In the genomic region with DNA sequence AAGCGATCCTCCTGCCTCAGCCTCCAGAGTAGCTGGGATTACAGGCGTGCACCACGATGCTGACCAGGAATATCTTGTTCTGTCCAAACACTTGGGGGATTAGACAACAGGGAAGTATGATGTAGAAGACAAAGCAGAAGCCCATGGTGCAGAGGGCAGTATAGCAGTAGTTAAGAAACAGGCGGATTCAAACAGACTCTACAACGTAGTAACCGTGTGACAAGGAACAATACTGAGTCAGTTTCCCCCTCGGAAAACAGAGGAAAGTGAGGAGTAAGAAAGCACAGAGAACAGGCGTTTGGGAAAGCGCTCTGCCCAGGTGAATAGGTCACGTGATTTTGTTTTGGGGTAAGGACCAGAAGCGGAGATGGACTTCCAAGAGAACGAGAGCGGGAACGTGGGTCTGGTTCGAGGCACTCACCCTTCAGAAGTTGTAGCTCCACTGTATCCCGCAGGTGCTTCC, we compare ENCODE assay signal across 8 cellular contexts. TPM values are rescaled to one million over a fixed set of nuclear protein-coding genes. Genes with fewer than 3 reads are reported as not detected.
DNase-seq lines count a peak whose midpoint lies in the region; ATAC-seq and TF ChIP-seq lines count a peak whose summit lies in the region.

No MANE protein-coding gene starts in this region.

- TF ChIP-seq RAD21 in liver (IDR thresholded peaks at IDR 0.05), result no peak

- peaks cover 32% of the 10 kb centered on the region for H3K4me1 Mint-ChIP-seq in activated naive CD8-positive, alpha-beta T cell treated with anti-CD3 and anti-CD28 coated beads, Interleukin-2, amount 50 U/mL, for 24 hours

- H3K4me1 ChIP-seq in liver (ENCODE audit: control insufficient read depth in 4 of 4, insufficient read depth in 4 of 4, low read length in 3 of 4) (peaks cover 9 to 38% (median 31%) of the 10 kb centered on the region in 4 donors), urinary bladder (ENCODE audit: insufficient read depth) (peaks cover 1% of the 10 kb centered on the region)

- H3K4me3 ChIP-seq in liver (ENCODE audit: low read depth in 1 of 3, low read length in 3 of 3) (peak overlapping the region; percentile 69 to 89 (median 75)), urinary bladder (ENCODE audit: low read depth, low read length) (peak overlapping the region; percentile 80)

- peak overlapping the region; percentile 12 to 21 for H3K9ac ChIP-seq in liver (ENCODE audit: low read depth in 1 of 2, low read length in 2 of 2)

- H3K9me3 Mint-ChIP-seq in activated naive CD8-positive, alpha-beta T cell treated with anti-CD3 and anti-CD28 coated beads, Interleukin-2, amount 50 U/mL, for 24 hours, result no peaks in the 10 kb centered on the region

- H3K27me3 ChIP-seq in liver (ENCODE audit: control insufficient read depth in 4 of 4, insufficient read depth in 4 of 4, low read length in 3 of 4), result no peaks in the 10 kb centered on the region

- peak overlapping the region; percentile 99 for H3K4me3 Mint-ChIP-seq in activated naive CD8-positive, alpha-beta T cell treated with anti-CD3 and anti-CD28 coated beads, Interleukin-2, amount 50 U/mL, for 24 hours

- TF ChIP-seq CTCF in liver (IDR thresholded peaks at IDR 0.05; ENCODE audit: low read depth, low read length, missing input control), result no peak

- peaks cover 19% of the 10 kb centered on the region for H3K36me3 Mint-ChIP-seq in activated naive CD8-positive, alpha-beta T cell treated with anti-CD3 and anti-CD28 coated beads, Interleukin-2, amount 50 U/mL, for 24 hours (ENCODE audit: low read depth)

- H3K27ac ChIP-seq in liver (ENCODE audit: low read depth in 1 of 2, low read length in 2 of 2) (peak overlapping the region in 1 of 2 donors; percentile 87), urinary bladder (ENCODE audit: low read depth) (no peak overlapping the region)

- peaks cover 4% of the 10 kb centered on the region for H3K27me3 Mint-ChIP-seq in activated naive CD8-positive, alpha-beta T cell treated with anti-CD3 and anti-CD28 coated beads, Interleukin-2, amount 50 U/mL, for 24 hours

- peak overlapping the region; percentile 99 for H3K27ac Mint-ChIP-seq in activated naive CD8-positive, alpha-beta T cell treated with anti-CD3 and anti-CD28 coated beads, Interleukin-2, amount 50 U/mL, for 24 hours

- 3% methylated on average over 16 of the region's 16 CpGs for WGBS in liver
- 2% methylated on average over 16 of the region's 16 CpGs for WGBS in urinary bladder

- H3K9me3 ChIP-seq in liver (ENCODE audit: control insufficient read depth in 4 of 4, low read length in 3 of 4), result no peaks in the 10 kb centered on the region

- H3K36me3 ChIP-seq in liver (ENCODE audit: control insufficient read depth in 4 of 4, insufficient read depth in 3 of 4, low read depth in 1 of 4, low read length in 3 of 4) (peaks cover 0 to 22% (median 4%) of the 10 kb centered on the region in 4 donors), urinary bladder (ENCODE audit: insufficient read depth) (no peaks in the 10 kb centered on the region)

- DNase-seq in activated naive CD8-positive, alpha-beta T cell treated with anti-CD3 and anti-CD28 coated beads, Interleukin-2, amount 50 U/mL, for 24 hours, result no peak
- no peak for DNase-seq in activated CD4-positive, CD25-positive, alpha-beta regulatory T cell (lab: John Stamatoyannopoulos, UW)
- DNase-seq in NCI-H446 (lab: John Stamatoyannopoulos, UW), result no peak
- no peak for DNase-seq in activated CD4-positive, CD25-positive, alpha-beta regulatory T cell treated with anti-CD3 and anti-CD28 coated beads, Interleukin-2, amount 50 U/mL, for 72 hours

- ATAC-seq in GM19023 (IDR thresholded peaks at IDR 0.05; ENCODE audit: unreplicated experiment) (peak; percentile 3), HG02970 (IDR thresholded peaks at IDR 0.05; ENCODE audit: low FRiP score, unreplicated experiment) (peak; percentile 15)
- no peak for ATAC-seq in activated naive CD8-positive, alpha-beta T cell treated with anti-CD3 and anti-CD28 coated beads, Interleukin-2, amount 50 U/mL, for 24 hours

TF ChIP-seq in liver, 16 proteins besides CTCF, POLR2A, EP300 and RAD21:
- TF ChIP-seq FOXA1 (IDR thresholded peaks at IDR 0.05) (no peak), TAF1 (conservative IDR thresholded peaks at IDR 0.05) (no peak), HNF4G (IDR thresholded peaks at IDR 0.05) (no peak), EGR1 (IDR thresholded peaks at IDR 0.05; ENCODE audit: low read depth in 2 of 2) (no peak), JUND (IDR thresholded peaks at IDR 0.05) (no peak), YY1 (IDR thresholded peaks at IDR 0.05) (no peak), RXRA (IDR thresholded peaks at IDR 0.05) (no peak), NR2F2 (IDR thresholded peaks at IDR 0.05) (no peak), FOXA2 (IDR thresholded peaks at IDR 0.05) (no peak), SP1 (IDR thresholded peaks at IDR 0.05) (no peak), GABPA (IDR thresholded peaks at IDR 0.05 in 1 of 2, conservative IDR thresholded peaks at IDR 0.05 in 1 of 2) (no peak), HNF4A (conservative IDR thresholded peaks at IDR 0.05) (no peak)
- TF ChIP-seq, protein P1, sequence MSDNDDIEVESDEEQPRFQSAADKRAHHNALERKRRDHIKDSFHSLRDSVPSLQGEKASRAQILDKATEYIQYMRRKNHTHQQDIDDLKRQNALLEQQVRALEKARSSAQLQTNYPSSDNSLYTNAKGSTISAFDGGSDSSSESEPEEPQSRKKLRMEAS (IDR thresholded peaks at IDR 0.05), result no peak
- TF ChIP-seq, protein P2, sequence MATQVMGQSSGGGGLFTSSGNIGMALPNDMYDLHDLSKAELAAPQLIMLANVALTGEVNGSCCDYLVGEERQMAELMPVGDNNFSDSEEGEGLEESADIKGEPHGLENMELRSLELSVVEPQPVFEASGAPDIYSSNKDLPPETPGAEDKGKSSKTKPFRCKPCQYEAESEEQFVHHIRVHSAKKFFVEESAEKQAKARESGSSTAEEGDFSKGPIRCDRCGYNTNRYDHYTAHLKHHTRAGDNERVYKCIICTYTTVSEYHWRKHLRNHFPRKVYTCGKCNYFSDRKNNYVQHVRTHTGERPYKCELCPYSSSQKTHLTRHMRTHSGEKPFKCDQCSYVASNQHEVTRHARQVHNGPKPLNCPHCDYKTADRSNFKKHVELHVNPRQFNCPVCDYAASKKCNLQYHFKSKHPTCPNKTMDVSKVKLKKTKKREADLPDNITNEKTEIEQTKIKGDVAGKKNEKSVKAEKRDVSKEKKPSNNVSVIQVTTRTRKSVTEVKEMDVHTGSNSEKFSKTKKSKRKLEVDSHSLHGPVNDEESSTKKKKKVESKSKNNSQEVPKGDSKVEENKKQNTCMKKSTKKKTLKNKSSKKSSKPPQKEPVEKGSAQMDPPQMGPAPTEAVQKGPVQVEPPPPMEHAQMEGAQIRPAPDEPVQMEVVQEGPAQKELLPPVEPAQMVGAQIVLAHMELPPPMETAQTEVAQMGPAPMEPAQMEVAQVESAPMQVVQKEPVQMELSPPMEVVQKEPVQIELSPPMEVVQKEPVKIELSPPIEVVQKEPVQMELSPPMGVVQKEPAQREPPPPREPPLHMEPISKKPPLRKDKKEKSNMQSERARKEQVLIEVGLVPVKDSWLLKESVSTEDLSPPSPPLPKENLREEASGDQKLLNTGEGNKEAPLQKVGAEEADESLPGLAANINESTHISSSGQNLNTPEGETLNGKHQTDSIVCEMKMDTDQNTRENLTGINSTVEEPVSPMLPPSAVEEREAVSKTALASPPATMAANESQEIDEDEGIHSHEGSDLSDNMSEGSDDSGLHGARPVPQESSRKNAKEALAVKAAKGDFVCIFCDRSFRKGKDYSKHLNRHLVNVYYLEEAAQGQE (IDR thresholded peaks at IDR 0.05), result no peak
- TF ChIP-seq, protein P3, sequence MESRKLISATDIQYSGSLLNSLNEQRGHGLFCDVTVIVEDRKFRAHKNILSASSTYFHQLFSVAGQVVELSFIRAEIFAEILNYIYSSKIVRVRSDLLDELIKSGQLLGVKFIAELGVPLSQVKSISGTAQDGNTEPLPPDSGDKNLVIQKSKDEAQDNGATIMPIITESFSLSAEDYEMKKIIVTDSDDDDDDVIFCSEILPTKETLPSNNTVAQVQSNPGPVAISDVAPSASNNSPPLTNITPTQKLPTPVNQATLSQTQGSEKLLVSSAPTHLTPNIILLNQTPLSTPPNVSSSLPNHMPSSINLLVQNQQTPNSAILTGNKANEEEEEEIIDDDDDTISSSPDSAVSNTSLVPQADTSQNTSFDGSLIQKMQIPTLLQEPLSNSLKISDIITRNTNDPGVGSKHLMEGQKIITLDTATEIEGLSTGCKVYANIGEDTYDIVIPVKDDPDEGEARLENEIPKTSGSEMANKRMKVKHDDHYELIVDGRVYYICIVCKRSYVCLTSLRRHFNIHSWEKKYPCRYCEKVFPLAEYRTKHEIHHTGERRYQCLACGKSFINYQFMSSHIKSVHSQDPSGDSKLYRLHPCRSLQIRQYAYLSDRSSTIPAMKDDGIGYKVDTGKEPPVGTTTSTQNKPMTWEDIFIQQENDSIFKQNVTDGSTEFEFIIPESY (IDR thresholded peaks at IDR 0.05), result no peak
- TF ChIP-seq, protein P4, sequence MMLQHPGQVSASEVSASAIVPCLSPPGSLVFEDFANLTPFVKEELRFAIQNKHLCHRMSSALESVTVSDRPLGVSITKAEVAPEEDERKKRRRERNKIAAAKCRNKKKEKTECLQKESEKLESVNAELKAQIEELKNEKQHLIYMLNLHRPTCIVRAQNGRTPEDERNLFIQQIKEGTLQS (IDR thresholded peaks at IDR 0.05), result no peak

RNA-seq across cellular contexts. Expression of a gene that starts 0.3 kb away (rescaled TPM):
- total RNA-seq in liver (10 to 100 TPM; 12.7 to 13.3 TPM), urinary bladder (13.7 TPM)
- polyA plus RNA-seq in liver (10 to 100 TPM; 25.4 to 35.8 TPM), urinary bladder (14.8 TPM)

RNA-seq across cellular contexts. Expression of a gene that starts 0.7 kb away (rescaled TPM):
- total RNA-seq in liver (10 to 100 TPM; 12.8 to 31.4 TPM), urinary bladder (23.1 TPM)
- polyA plus RNA-seq in liver (10 to 100 TPM; 36.2 to 53.3 TPM), urinary bladder (41.6 TPM)

RNA-seq across cellular contexts. Expression of a gene that starts 18.4 kb away (rescaled TPM):
- 10 to 100 TPM in 1 of 2 donors, 1 to 10 TPM in 1; 5.9 to 18.6 TPM for total RNA-seq in liver
- 10 to 100 TPM; 10.8 to 36.4 TPM for polyA plus RNA-seq in liver
- 8.1 TPM for total RNA-seq in urinary bladder
- 23.1 TPM for polyA plus RNA-seq in urinary bladder

RNA-seq across cellular contexts. Expression of a gene that starts 45.8 kb away (rescaled TPM):
- 10 to 100 TPM; 10.7 to 12.2 TPM for total RNA-seq in liver
- 10 to 100 TPM; 20.2 to 34.0 TPM for polyA plus RNA-seq in liver
- total RNA-seq in urinary bladder, result 17.4 TPM
- 34.5 TPM for polyA plus RNA-seq in urinary bladder

RNA-seq across cellular contexts. Expression of a gene that starts 46.1 kb away (rescaled TPM):
- total RNA-seq in liver (10 to 100 TPM; 21.9 to 45.7 TPM), urinary bladder (147 TPM)
- polyA plus RNA-seq in liver (10 to 100 TPM; 14.4 to 34.0 TPM), urinary bladder (88.9 TPM)
